Comparison of ENCODE assay signal across 20 cellular contexts in genomic region chr1:229986737-229987364, GRCh38.
DNase-seq lines count a peak whose midpoint lies in the region; ATAC-seq, FAIRE-seq and TF ChIP-seq lines count a peak whose summit lies in the region.
"Had no signal": no experiment of that assay in that cellular context is flagged by ENCODE, and none has a peak within 500 bp of the region (broad histone marks: within the 10 kb centered on the region; RNA-seq: fewer than 3 reads in every experiment).

No MANE protein-coding gene starts in this region.

- H3K79me1 ChIP-seq in H1 (ENCODE audit: low read depth, low read length) = no peaks in the 10 kb centered on the region

- WGBS in H1 (ENCODE audit: extremely low coverage in 1 of 2, insufficient coverage in 1 of 2, insufficient read length in 1 of 2, insufficient replicate concordance in 2 of 2, low coverage in 1 of 2, low lambda C conversion rate in 2 of 2, missing lambda C conversion rate in 1 of 2), 2 experiments = 82% methylated on average over 3 of the region's 3 CpGs; no CpG with 5 or more reads in 1 of the 2 experiments

- H2BK20ac ChIP-seq in H1 (ENCODE audit: low read length) = no peak overlapping the region

- H3K18ac ChIP-seq in H1 (ENCODE audit: extremely low read depth, low read length) = no peak overlapping the region

- H3K56ac ChIP-seq in H1 (replicated peaks; ENCODE audit: insufficient read length, low read depth, low read length) = no peak overlapping the region

- H2BK15ac ChIP-seq in H1 (ENCODE audit: low read length) = no peak overlapping the region

- H2BK5ac ChIP-seq in H1 (ENCODE audit: low read depth, low read length) = no peak overlapping the region

- DNase-seq in NCI-H82 (lab: John Stamatoyannopoulos, UW) (peak; percentile 13), NCI-H82 treated with DMSO at 0.1 percent for 48 hours (lab: John Stamatoyannopoulos, UW; ENCODE audit: unreplicated experiment) (no peak), H1 (ENCODE audit: low read depth in 1 of 2, low spot score in 2 of 2) (no peak), mucosa of descending colon (peak in 1 of 3 donors; percentile 16)
- no peak for DNase-seq in NK-92 treated with Interleukin-12 subunit alpha and Interleukin-12 subunit beta, amount 100 ng/mL, for 24 hours (lab: John Stamatoyannopoulos, UW)
- DNase-seq in activated CD4-positive, CD25-positive, alpha-beta regulatory T cell (lab: John Stamatoyannopoulos, UW) = no peak
- DNase-seq: BE2C; C1 segment of cervical spinal cord; CD4-positive, CD25-positive, alpha-beta regulatory T cell; CD8-positive, alpha-beta memory T cell; COR-L47; DMS79 treated with DMSO at 0.1 percent for 48 hours; EL; H7 had no signal

- H3K4me1 ChIP-seq in H1 (replicated peaks in 1 of 4; ENCODE audit: control insufficient read depth in 3 of 4, insufficient read depth in 4 of 4, low read length in 3 of 4) (no peaks in the 10 kb centered on the region; a peak in 3 of 7 replicates), mucosa of descending colon (ENCODE audit: low read depth) (no peaks in the 10 kb centered on the region)
- H3K4me1 ChIP-seq: BE2C had no signal

- peak; percentile 69 for ATAC-seq in mucosa of descending colon
- ATAC-seq in GM18909 (IDR thresholded peaks at IDR 0.05; ENCODE audit: poor library complexity, unreplicated experiment) = no peak
- ATAC-seq: GM12878, GM23338, HCT116, HepG2 had no signal

- no peak overlapping the region for H3K14ac ChIP-seq in H1 (ENCODE audit: insufficient read length)

- intact Hi-C loops in mucosa of descending colon (cut with DNase I, micrococcal nuclease) = no loop called here

- H3K9ac ChIP-seq in H1 (replicated peaks in 1 of 4; ENCODE audit: extremely low read depth in 1 of 4, low read depth in 3 of 4, low read length in 3 of 4) = no peak overlapping the region
- H3K9ac ChIP-seq: KMS-11 had no signal

- H3K23me2 ChIP-seq in H1 (ENCODE audit: low read depth, low read length) = no peaks in the 10 kb centered on the region

- POLR2A ChIA-PET in H1 (lab: Charles Lee; ENCODE audit: partially characterized antibody) = no interaction called here

- no peaks in the 10 kb centered on the region for H4K20me1 ChIP-seq in H1 (replicated peaks in 1 of 2; ENCODE audit: control insufficient read depth in 1 of 2, insufficient read depth in 2 of 2, low read length in 2 of 2)

- 0 out of 2 replicates have a peak overlapping the region, but pooled peaks have one; percentile 14 for H2AFZ ChIP-seq in H1 (ENCODE audit: low read length)
- H2AFZ ChIP-seq: GM23338 had no signal

- no peaks in the 10 kb centered on the region for H3K79me2 ChIP-seq in H1 (ENCODE audit: control insufficient read depth in 1 of 2, insufficient read depth in 2 of 2, low read length in 2 of 2)

- no peak overlapping the region for H4K8ac ChIP-seq in H1 (ENCODE audit: extremely low read depth, insufficient read depth, low read length)

- H3K36me3 ChIP-seq in H1 (ENCODE audit: control insufficient read depth in 2 of 4, insufficient read depth in 4 of 4, low read length in 3 of 4) (no peaks in the 10 kb centered on the region), mucosa of descending colon (ENCODE audit: low read depth) (no peaks in the 10 kb centered on the region)
- H3K36me3 ChIP-seq: BE2C had no signal

- no peak overlapping the region for H3K4ac ChIP-seq in H1 (replicated peaks; ENCODE audit: insufficient read length, low read depth, low read length)

- H3K27me3 ChIP-seq in H1 (replicated peaks in 1 of 4; ENCODE audit: control insufficient read depth in 3 of 4, extremely low read depth in 1 of 4, insufficient read depth in 3 of 4, low read length in 3 of 4) = no peaks in the 10 kb centered on the region
- H3K27me3 ChIP-seq: BE2C had no signal

- H3K9me3 ChIP-seq in H1 (ENCODE audit: insufficient read depth in 2 of 2, low read depth in 1 of 2, low read length in 1 of 2) = no peaks in the 10 kb centered on the region
- H3K9me3 ChIP-seq in mucosa of descending colon = no peaks in the 10 kb centered on the region
- H3K9me3 ChIP-seq: BE2C had no signal

- no peak for FAIRE-seq in H1 (lab: Jason Lieb, UNC)
- FAIRE-seq: GM12878, HepG2 had no signal

- no peak overlapping the region for H4K91ac ChIP-seq in H1 (replicated peaks; ENCODE audit: insufficient read length, low read length)

- H4K5ac ChIP-seq in H1 (ENCODE audit: insufficient read length, low read depth, low read length) = no peak overlapping the region

- H2BK12ac ChIP-seq in H1 (ENCODE audit: low read depth, low read length) = no peak overlapping the region

- TF ChIP-seq RAD21 in H1 (IDR thresholded peaks at IDR 0.05 in 1 of 2, conservative IDR thresholded peaks at IDR 0.05 in 1 of 2; ENCODE audit: low read depth in 2 of 2, low read length in 2 of 2) = no peak

- H3K4me3 ChIP-seq in H1 (ENCODE audit: extremely low read depth in 1 of 4, insufficient read depth in 2 of 4, low read depth in 3 of 4, low read length in 4 of 4) (no peak overlapping the region), mucosa of descending colon (no peak overlapping the region)
- H3K4me3 ChIP-seq: GM12878, GM23338 had no signal

- H3K4me2 ChIP-seq in H1 (ENCODE audit: insufficient read depth in 1 of 2, low read depth in 2 of 2, low read length in 2 of 2) = no peak overlapping the region
- H3K4me2 ChIP-seq: GM23338, KMS-11 had no signal

- TF ChIP-seq POLR2A in H1 (IDR thresholded peaks at IDR 0.05; ENCODE audit: control extremely low read depth in 1 of 2, low read depth in 2 of 2, low read length in 2 of 2) = no peak

- no peak overlapping the region for H3K27ac ChIP-seq in H1 (ENCODE audit: low read depth, low read length)
- H3K27ac ChIP-seq: KMS-11 had no signal

- CTCF ChIA-PET in H1 (lab: Charles Lee; ENCODE audit: partially characterized antibody) = interaction anchor here (1.3 to 1.8 kb wide), 2 partner anchors 13 to 134 kb away, joined by 3 to 11 read pairs; no protein-coding TSS in a partner anchor

- no peak overlapping the region for H2BK120ac ChIP-seq in H1 (replicated peaks; ENCODE audit: low read depth, low read length)

- peak in 1 of 2 experiments; percentile 48; a peak in 1 of 3 replicates for TF ChIP-seq EP300 in H1 (IDR thresholded peaks at IDR 0.05; ENCODE audit: borderline replicate concordance in 1 of 2, low read depth in 2 of 2, low read length in 2 of 2)

- no peak overlapping the region for H3K23ac ChIP-seq in H1 (ENCODE audit: insufficient read length)

- TF ChIP-seq CTCF in H1 (IDR thresholded peaks at IDR 0.05; ENCODE audit: control extremely low read depth in 1 of 3, insufficient read depth in 1 of 3, low read depth in 1 of 3, low read length in 3 of 3) (no peak), mucosa of descending colon (IDR thresholded peaks at IDR 0.05) (no peak)

- no peak overlapping the region for H2AK5ac ChIP-seq in H1 (ENCODE audit: low read depth, low read length)

TF ChIP-seq in H1, 55 proteins besides CTCF, POLR2A, EP300 and RAD21 (continues in another document):
- TF ChIP-seq CTBP2 (IDR thresholded peaks at IDR 0.05; ENCODE audit: borderline replicate concordance, insufficient read depth, insufficient read length, low read length) = no peak
- TF ChIP-seq KDM4A (IDR thresholded peaks at IDR 0.05; ENCODE audit: low read depth, low read length, severe bottlenecking) = no peak
- no peak for TF ChIP-seq POU5F1 (IDR thresholded peaks at IDR 0.05; ENCODE audit: low read depth, low read length)
- TF ChIP-seq BACH1 (IDR thresholded peaks at IDR 0.05; ENCODE audit: low read length) = no peak
- TF ChIP-seq SUZ12 (IDR thresholded peaks at IDR 0.05; ENCODE audit: low read length) = no peak
- TF ChIP-seq SP4 (IDR thresholded peaks at IDR 0.05; ENCODE audit: low read length) = no peak
- TF ChIP-seq HDAC6 (IDR thresholded peaks at IDR 0.05; ENCODE audit: low read depth, low read length) = no peak
- TF ChIP-seq TAF1 (IDR thresholded peaks at IDR 0.05; ENCODE audit: low read depth, low read length) = no peak
- TF ChIP-seq NRF1 (IDR thresholded peaks at IDR 0.05; ENCODE audit: low read depth, low read length) = no peak
- TF ChIP-seq CEBPB (IDR thresholded peaks at IDR 0.05; ENCODE audit: low read depth, low read length) = no peak
- TF ChIP-seq SIN3A (conservative IDR thresholded peaks at IDR 0.05 in 1 of 2, IDR thresholded peaks at IDR 0.05 in 1 of 2; ENCODE audit: low read depth in 1 of 2, low read length in 2 of 2) = no peak
- no peak for TF ChIP-seq ATF3 (IDR thresholded peaks at IDR 0.05; ENCODE audit: insufficient read depth, low read depth, low read length)
- no peak for TF ChIP-seq KDM5A (IDR thresholded peaks at IDR 0.05; ENCODE audit: low read length)
